In the genomic region with DNA sequence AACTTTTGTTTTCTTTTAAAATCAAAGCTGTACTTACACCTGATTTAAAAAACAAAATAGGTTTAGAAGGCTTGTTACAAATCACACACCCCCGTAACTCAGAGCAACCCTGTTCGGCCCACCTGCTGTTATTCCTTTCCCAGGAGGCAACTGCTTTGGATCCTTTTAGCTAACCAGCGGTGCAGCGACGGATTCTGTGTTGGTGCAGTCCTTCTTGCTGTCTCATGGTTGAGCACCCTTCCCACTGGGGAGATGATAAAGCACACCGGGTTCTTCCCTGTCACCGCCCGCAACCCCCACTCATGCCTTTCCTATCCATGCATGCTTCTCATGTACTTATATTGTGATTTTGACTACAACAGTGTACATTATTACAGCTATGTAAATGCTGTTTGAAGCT, we compare ENCODE assay signal across 17 cellular contexts. TPM values are rescaled to one million over a fixed set of nuclear protein-coding genes. Genes with fewer than 3 reads are reported as not detected.
A peak's percentile ranks its signal among the peaks of the same experiment; 100 is the strongest.
DNase-seq lines count a peak whose midpoint lies in the region; ATAC-seq and TF ChIP-seq lines count a peak whose summit lies in the region.
"Had no signal": no experiment of that assay in that cellular context is flagged by ENCODE, and none has a peak within 500 bp of the region (broad histone marks: within the 10 kb centered on the region; RNA-seq: fewer than 3 reads in every experiment).

No MANE protein-coding gene starts in this region.

- DNase-seq in activated naive CD4-positive, alpha-beta T cell treated with Interleukin-2 at 50 U/mL for 16 hours: no peak
- no peak for DNase-seq in activated B cell treated with CpG ODN at 0.5 μM for 24 hours
- peak; percentile 26 for DNase-seq in glutamatergic neuron
- DNase-seq in stimulated activated effector memory CD8-positive, alpha-beta T cell treated with anti-CD3 and anti-CD28 coated beads, Interleukin-12 subunit alpha, Interleukin-12 subunit beta, amount 100 ng/mL, for 72 hours (ENCODE audit: low spot score in 2 of 2): no peak
- no peak for DNase-seq in MG63
- DNase-seq in NCI-H146 treated with DMSO at 0.1 percent for 48 hours (lab: John Stamatoyannopoulos, UW; ENCODE audit: unreplicated experiment): no peak
- DNase-seq in heart left ventricle: no peak
- DNase-seq: amniotic stem cell; left cardiac atrium; NCI-H1694; NCI-H510A treated with DMSO at 0.1 percent for 48 hours; ovary; stimulated activated CD4-positive, alpha-beta T cell treated with anti-CD3 and anti-CD28 coated beads, Interleukin-4, amount 100 ng/mL, for 4 hours; stimulated activated CD8-positive, alpha-beta memory T cell treated with anti-CD3 and anti-CD28 coated beads, Interleukin-4, amount 100 ng/mL, for 48 hours had no signal

- peaks cover 17% of the 10 kb centered on the region for H3K4me1 Mint-ChIP-seq in activated naive CD4-positive, alpha-beta T cell treated with anti-CD3 and anti-CD28 coated beads, Interleukin-2, amount 50 U/mL, for 24 hours
- H3K4me1 Mint-ChIP-seq in activated B cell treated with CpG ODN at 0.5 μM for 24 hours (peaks cover 25% of the 10 kb centered on the region), glutamatergic neuron (ENCODE audit: low read depth, unreplicated experiment) (peaks cover 19% of the 10 kb centered on the region)
- H3K4me1 Mint-ChIP-seq in stimulated activated effector memory CD8-positive, alpha-beta T cell treated with anti-CD3 and anti-CD28 coated beads, Interleukin-12 subunit alpha, Interleukin-12 subunit beta, amount 100 ng/mL, for 72 hours: peaks cover 22% of the 10 kb centered on the region

- CTCF ChIA-PET in activated B cell treated with CpG ODN at 0.5 μM for 24 hours (lab: Charles Lee): interaction anchor here (0.7 to 5.0 kb wide), 7 partner anchors 71 to 435 kb away, joined by 3 to 46 read pairs (median 6); partner anchors contain the start of gene PTPRE

- no peak overlapping the region for H3K27ac Mint-ChIP-seq in activated naive CD4-positive, alpha-beta T cell treated with anti-CD3 and anti-CD28 coated beads, Interleukin-2, amount 50 U/mL, for 24 hours
- H3K27ac Mint-ChIP-seq in activated B cell treated with CpG ODN at 0.5 μM for 24 hours (no peak overlapping the region), glutamatergic neuron (ENCODE audit: unreplicated experiment) (no peak overlapping the region)
- H3K27ac Mint-ChIP-seq in stimulated activated effector memory CD8-positive, alpha-beta T cell treated with anti-CD3 and anti-CD28 coated beads, Interleukin-12 subunit alpha, Interleukin-12 subunit beta, amount 100 ng/mL, for 72 hours: no peak overlapping the region

- no peak overlapping the region for H3K4me3 ChIP-seq in MG63
- H3K4me3 ChIP-seq in heart left ventricle: no peak overlapping the region
- H3K4me3 ChIP-seq: ovary had no signal

- no peaks in the 10 kb centered on the region for H3K9me3 Mint-ChIP-seq in activated naive CD4-positive, alpha-beta T cell treated with anti-CD3 and anti-CD28 coated beads, Interleukin-2, amount 50 U/mL, for 24 hours
- peaks cover 4% of the 10 kb centered on the region for H3K9me3 Mint-ChIP-seq in activated B cell treated with CpG ODN at 0.5 μM for 24 hours
- H3K9me3 Mint-ChIP-seq in glutamatergic neuron (ENCODE audit: unreplicated experiment): peaks cover 2% of the 10 kb centered on the region
- H3K9me3 Mint-ChIP-seq in stimulated activated effector memory CD8-positive, alpha-beta T cell treated with anti-CD3 and anti-CD28 coated beads, Interleukin-12 subunit alpha, Interleukin-12 subunit beta, amount 100 ng/mL, for 72 hours: peaks cover under 1% of the 10 kb centered on the region

- POLR2A ChIA-PET in activated B cell treated with CpG ODN at 0.5 μM for 24 hours (lab: Charles Lee): no interaction called here

- 87 to 94% (median 90%) methylated on average over 8 of the region's 8 CpGs for WGBS in heart left ventricle, 4 donors

- peak overlapping the region; percentile 67 for H3K4me3 Mint-ChIP-seq in activated naive CD4-positive, alpha-beta T cell treated with anti-CD3 and anti-CD28 coated beads, Interleukin-2, amount 50 U/mL, for 24 hours
- H3K4me3 Mint-ChIP-seq in activated B cell treated with CpG ODN at 0.5 μM for 24 hours: peak overlapping the region; percentile 15
- H3K4me3 Mint-ChIP-seq in glutamatergic neuron (ENCODE audit: unreplicated experiment): peak overlapping the region; percentile 58
- H3K4me3 Mint-ChIP-seq in stimulated activated effector memory CD8-positive, alpha-beta T cell treated with anti-CD3 and anti-CD28 coated beads, Interleukin-12 subunit alpha, Interleukin-12 subunit beta, amount 100 ng/mL, for 72 hours: peak overlapping the region; percentile 59

- intact Hi-C loops in activated B cell treated with CpG ODN at 0.5 μM for 24 hours (cut with micrococcal nuclease): loop anchor here (2.0 kb wide), 2 partner anchors 62 to 116 kb away; no protein-coding TSS in a partner anchor
- intact Hi-C loops in heart left ventricle (cut with DNase I): loop anchor here in 5 of 10 donors (2.0 to 10.0 kb wide), 6 partner anchors 69 to 436 kb away; partner anchors contain the start of gene PTPRE (in 1 of the 5)

- no peaks in the 10 kb centered on the region for H3K36me3 Mint-ChIP-seq in activated naive CD4-positive, alpha-beta T cell treated with anti-CD3 and anti-CD28 coated beads, Interleukin-2, amount 50 U/mL, for 24 hours
- H3K36me3 Mint-ChIP-seq in activated B cell treated with CpG ODN at 0.5 μM for 24 hours (ENCODE audit: low read depth) (peaks cover 1% of the 10 kb centered on the region), glutamatergic neuron (ENCODE audit: unreplicated experiment) (no peaks in the 10 kb centered on the region)
- no peaks in the 10 kb centered on the region for H3K36me3 Mint-ChIP-seq in stimulated activated effector memory CD8-positive, alpha-beta T cell treated with anti-CD3 and anti-CD28 coated beads, Interleukin-12 subunit alpha, Interleukin-12 subunit beta, amount 100 ng/mL, for 72 hours

- no peaks in the 10 kb centered on the region for H3K27me3 ChIP-seq in MG63
- peaks cover 0 to 43% (median 10%) of the 10 kb centered on the region in 9 donors for H3K27me3 ChIP-seq in heart left ventricle
- H3K27me3 ChIP-seq: ovary had no signal

- H3K27ac ChIP-seq in heart left ventricle: no peak overlapping the region
- H3K27ac ChIP-seq: ovary, skin epidermis had no signal

- peaks cover 0 to 12% (median 3%) of the 10 kb centered on the region in 12 donors for H3K4me1 ChIP-seq in heart left ventricle

- TF ChIP-seq CTCF in activated B cell treated with CpG ODN at 0.5 μM for 24 hours (IDR thresholded peaks at IDR 0.05): no peak
- TF ChIP-seq CTCF in glutamatergic neuron (IDR thresholded peaks at IDR 0.05; ENCODE audit: partially characterized antibody, unreplicated experiment): no peak
- TF ChIP-seq CTCF in heart left ventricle (IDR thresholded peaks at IDR 0.05): no peak

- H3K9me3 ChIP-seq in MG63: no peaks in the 10 kb centered on the region
- no peaks in the 10 kb centered on the region for H3K9me3 ChIP-seq in heart left ventricle
- H3K9me3 ChIP-seq: ovary had no signal

- no peak for TF ChIP-seq POLR2A in heart left ventricle (IDR thresholded peaks at IDR 0.05)

- no peaks in the 10 kb centered on the region for H3K27me3 Mint-ChIP-seq in activated naive CD4-positive, alpha-beta T cell treated with anti-CD3 and anti-CD28 coated beads, Interleukin-2, amount 50 U/mL, for 24 hours
- peaks cover 16% of the 10 kb centered on the region for H3K27me3 Mint-ChIP-seq in activated B cell treated with CpG ODN at 0.5 μM for 24 hours
- peaks cover 2% of the 10 kb centered on the region for H3K27me3 Mint-ChIP-seq in glutamatergic neuron (ENCODE audit: unreplicated experiment)

- H3K36me3 ChIP-seq in MG63 (no peaks in the 10 kb centered on the region), heart left ventricle (no peaks in the 10 kb centered on the region)
- H3K36me3 ChIP-seq: ovary had no signal

- no peak for ATAC-seq in activated B cell treated with CpG ODN at 0.5 μM for 24 hours (ENCODE audit: low read depth)
- no peak for ATAC-seq in stimulated activated effector memory CD8-positive, alpha-beta T cell treated with anti-CD3 and anti-CD28 coated beads, Interleukin-12 subunit alpha, Interleukin-12 subunit beta, amount 100 ng/mL, for 72 hours
- no peak for ATAC-seq in heart left ventricle
- ATAC-seq: left cardiac atrium, Right ventricle myocardium inferior had no signal

RNA-seq across cellular contexts. Expression of gene MKI67, which starts 24.8 kb away (rescaled TPM):
- total RNA-seq in activated B cell treated with CpG ODN at 0.5 μM for 24 hours: 2.2 and 3.5 TPM in 2 replicates
- total RNA-seq in glutamatergic neuron (ENCODE audit: unreplicated experiment): 14.7 TPM
- total RNA-seq in MG63 (2014; rRNA removed; shearing (Covaris generic); ENCODE audit: low replicate concordance): 15.0 and 17.9 TPM in 2 replicates
- total RNA-seq in heart left ventricle: 10 to 100 TPM in 1 of 9 donors, 1 to 10 TPM in 3, under 1 TPM in 5; 0.09 to 27.9 (median 0.89) TPM
- polyA plus RNA-seq in heart left ventricle: under 1 TPM; 0.04 to 0.18 TPM

Comparison
In these comparisons a context has a peak if more than half of its experiments do, and no peak if none do; other contexts are left out.
1. H3K4me3 Mint-ChIP-seq: peak in every context shown above with its lines; median percentile 67 in activated naive CD4-positive, alpha-beta T cell treated with anti-CD3 and anti-CD28 coated beads, Interleukin-2, amount 50 U/mL, for 24 hours; 59 in stimulated activated effector memory CD8-positive, alpha-beta T cell treated with anti-CD3 and anti-CD28 coated beads, Interleukin-12 subunit alpha, Interleukin-12 subunit beta, amount 100 ng/mL, for 72 hours; 58 in glutamatergic neuron; 15 in activated B cell treated with CpG ODN at 0.5 μM for 24 hours.